ENCODE assay signal across 26 cellular contexts in the genomic region with DNA sequence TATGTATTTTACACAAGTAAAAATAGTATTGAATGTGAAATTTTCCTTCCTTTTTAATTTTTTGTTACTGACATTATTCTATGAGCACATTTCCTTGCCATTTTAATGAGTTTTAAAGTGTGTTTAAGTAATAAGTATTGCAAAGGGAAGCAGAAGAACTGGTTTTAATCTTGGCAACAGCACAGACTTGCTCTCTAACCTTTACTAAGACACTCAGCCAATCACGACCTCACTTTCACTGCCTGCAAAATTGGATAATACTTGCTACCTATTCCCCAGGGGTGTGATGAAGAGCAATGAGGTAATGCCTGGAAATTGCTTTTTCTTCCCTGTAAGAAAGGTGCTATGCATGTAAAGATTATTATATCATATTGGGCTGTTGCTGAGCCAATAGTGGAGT.
A peak's percentile ranks its signal among the peaks of the same experiment; 100 is the strongest.
DNase-seq lines count a peak whose midpoint lies in the region; ATAC-seq and TF ChIP-seq lines count a peak whose summit lies in the region.
"Had no signal": no experiment of that assay in that cellular context is flagged by ENCODE, and none has a peak within 500 bp of the region (broad histone marks: within the 10 kb centered on the region; RNA-seq: fewer than 3 reads in every experiment).

No MANE protein-coding gene starts in this region.

- DNase-seq in SIG-M5 treated with dmso at 0.1 percent for 504 hours (lab: John Stamatoyannopoulos, UW; ENCODE audit: unreplicated experiment) (peak; percentile 50), SIG-M5 (lab: John Stamatoyannopoulos, UW) (no peak), NCI-H69 (lab: John Stamatoyannopoulos, UW) (peak; percentile 69), ureter (ENCODE audit: low spot score) (peak; percentile 52), colonic mucosa (no peak)
- no peak for DNase-seq in central memory CD4-positive, alpha-beta T cell
- DNase-seq: activated CD4-positive, alpha-beta T cell treated with anti-CD3 and anti-CD28 coated beads, Interleukin-2, amount 10 ng/mL, durations not matched to agents 7 days and 5 days; activated naive CD4-positive, alpha-beta T cell treated with anti-CD3 and anti-CD28 coated beads, Interleukin-2, amount 10 ng/mL, durations not matched to agents 7 days and 5 days; amniotic stem cell; dermis blood vessel endothelial cell; DND-41; foreskin melanocyte; immature natural killer cell; MM.1S; natural killer cell; NCI-H146; stimulated activated CD4-positive, alpha-beta T cell treated with anti-CD3 and anti-CD28 coated beads, Interleukin-4, amount 100 ng/mL, for 1 hour had no signal

- no peaks in the 10 kb centered on the region for H3K36me3 ChIP-seq in colonic mucosa
- H3K36me3 ChIP-seq: cardiac muscle cell, right atrium auricular region, vagina had no signal

- intact Hi-C loops in colonic mucosa (cut with DNase I) = no loop called here

- H3K4me1 ChIP-seq in colonic mucosa = no peaks in the 10 kb centered on the region
- H3K4me1 ChIP-seq: right atrium auricular region had no signal

- ATAC-seq in esophagus mucosa (peak; percentile 90), HG02970 (IDR thresholded peaks at IDR 0.05; ENCODE audit: low FRiP score, unreplicated experiment) (no peak)
- ATAC-seq: K562; left lobe of liver; natural killer cell; stimulated activated memory B cell treated with anti-CD40 and anti-IgM and Interleukin-4, amounts not matched to agents 10 μg/mL and 1 μg/mL and 100 μg/mL, for 72 hours had no signal

- no peak overlapping the region for H3K4me3 ChIP-seq in colonic mucosa
- H3K4me3 ChIP-seq: cardiac muscle cell, hepatocyte, K562, right atrium auricular region, vagina had no signal

- H3K27ac ChIP-seq in colonic mucosa = no peak overlapping the region
- H3K27ac ChIP-seq: cardiac muscle cell, hepatocyte, right atrium auricular region, vagina had no signal

- H3K27me3 ChIP-seq in colonic mucosa = no peaks in the 10 kb centered on the region
- H3K27me3 ChIP-seq: hepatocyte, right atrium auricular region, vagina had no signal

- TF ChIP-seq CTCF in colonic mucosa (IDR thresholded peaks at IDR 0.05) = no peak

- no peaks in the 10 kb centered on the region for H3K9me3 ChIP-seq in colonic mucosa
- H3K9me3 ChIP-seq: right atrium auricular region, vagina had no signal

- H3K9ac ChIP-seq in colonic mucosa (ENCODE audit: low read depth in 2 of 2, low read length in 2 of 2) = no peak overlapping the region

Comparison
In these comparisons a context has a peak if more than half of its experiments do, and no peak if none do; other contexts are left out.
1. DNase-seq: peak in SIG-M5 treated with dmso at 0.1 percent for 504 hours (single experiment), NCI-H69 (single experiment) and ureter (single experiment); none in SIG-M5 (single experiment), colonic mucosa (single experiment) and central memory CD4-positive, alpha-beta T cell (single experiment).